In the genomic region with DNA sequence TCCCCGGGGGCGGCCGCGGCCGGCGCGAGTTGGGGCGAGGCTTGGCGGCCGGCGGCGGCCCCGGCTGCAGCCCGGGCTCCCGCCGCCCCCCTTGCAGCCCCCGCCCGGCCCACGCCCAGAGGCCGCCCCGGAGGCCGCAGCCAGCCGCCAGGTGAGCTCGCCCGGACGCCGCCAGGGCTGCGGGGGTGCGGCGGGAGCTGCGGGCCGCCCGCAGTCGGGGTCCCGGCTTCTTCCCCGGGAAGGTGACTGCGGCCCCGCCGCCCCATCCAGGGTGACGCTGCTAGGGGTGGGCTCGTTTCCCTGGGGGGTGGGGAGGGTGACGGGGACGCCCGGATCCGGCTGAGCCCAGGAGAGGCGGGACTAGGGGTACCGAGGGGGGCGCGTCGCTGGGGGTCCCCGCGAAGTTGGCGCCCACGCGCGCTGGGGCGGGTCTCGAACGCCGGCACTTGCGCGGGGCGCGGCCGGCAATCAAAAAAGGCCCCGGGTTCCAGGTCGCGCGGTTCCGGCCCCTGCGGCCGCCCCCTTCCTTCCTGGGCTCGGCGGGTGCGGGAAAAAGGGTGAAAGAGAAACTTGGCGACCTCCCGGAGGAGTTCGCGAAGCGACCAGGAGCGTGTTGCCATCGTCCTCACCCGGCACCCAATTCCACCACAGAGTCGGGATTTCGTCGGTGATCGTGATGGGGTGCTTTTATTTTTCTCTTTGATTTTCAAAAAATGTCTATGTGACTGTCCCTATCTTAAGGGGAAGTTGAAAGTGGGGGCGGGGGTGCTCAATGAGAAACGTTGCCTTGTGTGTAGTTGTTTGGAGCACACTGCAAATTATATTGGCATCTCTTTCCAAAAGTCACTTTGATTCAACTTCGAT, we compare ENCODE assay signal across 8 cellular contexts. TPM values are rescaled to one million over a fixed set of nuclear protein-coding genes. Genes with fewer than 3 reads are reported as not detected.
DNase-seq lines count a peak whose midpoint lies in the region; ATAC-seq, FAIRE-seq and TF ChIP-seq lines count a peak whose summit lies in the region.

No MANE protein-coding gene starts in this region.

- peaks cover 51% of the 10 kb centered on the region for H3K4me1 Mint-ChIP-seq in activated CD4-positive, alpha-beta memory T cell treated with anti-CD3 and anti-CD28 coated beads for 36 hours (ENCODE audit: low read depth)
- peaks cover 36 to 42% of the 10 kb centered on the region in 2 donors for H3K4me1 Mint-ChIP-seq in effector memory CD8-positive, alpha-beta T cell (ENCODE audit: low read depth in 2 of 2)
- H3K4me1 Mint-ChIP-seq in mesothelial cell of epicardium = peaks cover 28% of the 10 kb centered on the region

- H3K9me3 Mint-ChIP-seq in activated CD4-positive, alpha-beta memory T cell treated with anti-CD3 and anti-CD28 coated beads for 36 hours = no peaks in the 10 kb centered on the region
- H3K9me3 Mint-ChIP-seq in effector memory CD8-positive, alpha-beta T cell = no peaks in the 10 kb centered on the region
- H3K9me3 Mint-ChIP-seq in mesothelial cell of epicardium = no peaks in the 10 kb centered on the region

- DNase-seq in EL (peak; percentile 33), mesothelial cell of epicardium (ENCODE audit: low spot score in 2 of 2, unreplicated experiment in 2 of 2) (peak; percentile 21 to 44), RCC 7860 (ENCODE audit: low spot score) (no peak)
- no peak for DNase-seq in Jurkat, Clone E6-1 (ENCODE audit: low read depth, low spot score)
- peak; percentile 56 for DNase-seq in activated CD4-positive, alpha-beta memory T cell treated with anti-CD3 and anti-CD28 coated beads for 36 hours
- peak; percentile 14 for DNase-seq in effector memory CD8-positive, alpha-beta T cell
- DNase-seq in stimulated activated CD8-positive, alpha-beta memory T cell treated with anti-CD3 and anti-CD28 coated beads, Interleukin-4, amount 100 ng/mL, for 1 hour (ENCODE audit: low read depth in 2 of 2, low spot score in 1 of 2) = peak; percentile 13 to 17

- peak overlapping the region; percentile 93 for H3K27ac Mint-ChIP-seq in activated CD4-positive, alpha-beta memory T cell treated with anti-CD3 and anti-CD28 coated beads for 36 hours
- H3K27ac Mint-ChIP-seq in effector memory CD8-positive, alpha-beta T cell = peak overlapping the region; percentile 89 to 91
- peak overlapping the region; percentile 89 for H3K27ac Mint-ChIP-seq in mesothelial cell of epicardium

- peaks cover 21% of the 10 kb centered on the region for H3K36me3 Mint-ChIP-seq in activated CD4-positive, alpha-beta memory T cell treated with anti-CD3 and anti-CD28 coated beads for 36 hours
- H3K36me3 Mint-ChIP-seq in effector memory CD8-positive, alpha-beta T cell (ENCODE audit: insufficient read depth) = peaks cover 31% of the 10 kb centered on the region
- H3K36me3 Mint-ChIP-seq in mesothelial cell of epicardium = peaks cover 8% of the 10 kb centered on the region

- ATAC-seq in GM21528 (IDR thresholded peaks at IDR 0.05; ENCODE audit: low FRiP score, unreplicated experiment) = peak; percentile 48
- peak; percentile 56 for ATAC-seq in effector memory CD8-positive, alpha-beta T cell (replicated peaks)

- intact Hi-C loops in activated CD4-positive, alpha-beta memory T cell treated with anti-CD3 and anti-CD28 coated beads for 36 hours (cut with micrococcal nuclease) = loop anchor here (1.0 to 5.0 kb wide), 3 partner anchors 47 to 158 kb away; a partner anchor contains a TSS

- POLR2A ChIA-PET in activated CD4-positive, alpha-beta memory T cell treated with anti-CD3 and anti-CD28 coated beads for 36 hours (lab: Charles Lee) = interaction anchor here (0.6 to 1.7 kb wide), 2 partner anchors 30 to 48 kb away, joined by 3 to 10 read pairs; a partner anchor contains a TSS

- H3K4me3 ChIP-seq in Jurkat, Clone E6-1 (ENCODE audit: low read length) = peak overlapping the region; percentile 75

- TF ChIP-seq CTCF in mesothelial cell of epicardium (IDR thresholded peaks at IDR 0.05; ENCODE audit: unreplicated experiment) = no peak

- CTCF ChIA-PET in activated CD4-positive, alpha-beta memory T cell treated with anti-CD3 and anti-CD28 coated beads for 36 hours (lab: Charles Lee) = interaction anchor here (1.1 kb wide), 1 partner anchor 98 kb away, joined by 3 read pairs; no protein-coding TSS in a partner anchor

- peak overlapping the region; percentile 92 for H3K4me3 Mint-ChIP-seq in activated CD4-positive, alpha-beta memory T cell treated with anti-CD3 and anti-CD28 coated beads for 36 hours
- peak overlapping the region; percentile 86 to 88 for H3K4me3 Mint-ChIP-seq in effector memory CD8-positive, alpha-beta T cell
- H3K4me3 Mint-ChIP-seq in mesothelial cell of epicardium = peak overlapping the region; percentile 86

- H3K27me3 Mint-ChIP-seq in activated CD4-positive, alpha-beta memory T cell treated with anti-CD3 and anti-CD28 coated beads for 36 hours = no peaks in the 10 kb centered on the region
- H3K27me3 Mint-ChIP-seq in effector memory CD8-positive, alpha-beta T cell = no peaks in the 10 kb centered on the region
- H3K27me3 Mint-ChIP-seq in mesothelial cell of epicardium (ENCODE audit: low read depth) = no peaks in the 10 kb centered on the region

- FAIRE-seq in RCC 7860 (lab: Jason Lieb, UNC) = no peak

RNA-seq across cellular contexts. Expression of a gene that starts 0.6 kb away (rescaled TPM):
- polyA plus RNA-seq in Jurkat, Clone E6-1 (2012; ENCODE audit: insufficient read depth, insufficient read length) = 12.5 TPM
- total RNA-seq in activated CD4-positive, alpha-beta memory T cell treated with anti-CD3 and anti-CD28 coated beads for 36 hours = 10 to 100 TPM; 26.3 to 29.4 TPM
- total RNA-seq in mesothelial cell of epicardium = 28.2 to 29.4 TPM (median 28.7 TPM) in 3 replicates

RNA-seq across cellular contexts. Expression of a gene that starts 0.6 kb away (rescaled TPM):
- 145 TPM for polyA plus RNA-seq in Jurkat, Clone E6-1 (2012; ENCODE audit: insufficient read depth, insufficient read length)
- 10 to 100 TPM; 85.2 to 88.9 TPM for total RNA-seq in activated CD4-positive, alpha-beta memory T cell treated with anti-CD3 and anti-CD28 coated beads for 36 hours
- total RNA-seq in mesothelial cell of epicardium = 38.2 to 42.6 TPM (median 41.8 TPM) in 3 replicates

RNA-seq across cellular contexts. Expression of a gene that starts 45.1 kb away (rescaled TPM):
- polyA plus RNA-seq in Jurkat, Clone E6-1 (2012; ENCODE audit: insufficient read depth, insufficient read length) = not detected
- total RNA-seq in activated CD4-positive, alpha-beta memory T cell treated with anti-CD3 and anti-CD28 coated beads for 36 hours = not detected
- total RNA-seq in mesothelial cell of epicardium = not detected in 3 replicates

RNA-seq across cellular contexts. Expression of a gene that starts 47.9 kb away (rescaled TPM):
- polyA plus RNA-seq in Jurkat, Clone E6-1 (2012; ENCODE audit: insufficient read depth, insufficient read length) = not detected
- not detected for total RNA-seq in activated CD4-positive, alpha-beta memory T cell treated with anti-CD3 and anti-CD28 coated beads for 36 hours
- not detected in 3 replicates for total RNA-seq in mesothelial cell of epicardium

Comparison
In these comparisons a context has a peak if more than half of its experiments do, and no peak if none do; other contexts are left out.
1. DNase-seq: peak in EL (single experiment), activated CD4-positive, alpha-beta memory T cell treated with anti-CD3 and anti-CD28 coated beads for 36 hours (single experiment), effector memory CD8-positive, alpha-beta T cell (3 of 3), mesothelial cell of epicardium (2 of 2) and stimulated activated CD8-positive, alpha-beta memory T cell treated with anti-CD3 and anti-CD28 coated beads, Interleukin-4, amount 100 ng/mL, for 1 hour (2 of 2); none in Jurkat, Clone E6-1 (single experiment) and RCC 7860 (single experiment).
2. Peak in every context shown above with its lines, with median percentiles within 50 percentile points of each other: H3K27ac Mint-ChIP-seq and H3K4me3 Mint-ChIP-seq.